Comparison of ENCODE assay signal across 8 cellular contexts in genomic region chr22:30609260-30610185, GRCh38. TPM values are rescaled to one million over a fixed set of nuclear protein-coding genes. Genes with fewer than 3 reads are reported as not detected.
DNase-seq lines count a peak whose midpoint lies in the region; ATAC-seq and TF ChIP-seq lines count a peak whose summit lies in the region.

No MANE protein-coding gene starts in this region.

- H3K27ac ChIP-seq in fibroblast of lung (ENCODE audit: insufficient read depth, low read length), result peak overlapping the region; percentile 27
- peak overlapping the region; percentile 12 for H3K27ac ChIP-seq in osteoblast (ENCODE audit: low read depth, low read length)

- H3K79me2 ChIP-seq in fibroblast of lung (ENCODE audit: control insufficient read depth, insufficient read depth, low read length) (no peaks in the 10 kb centered on the region), osteoblast (ENCODE audit: insufficient read depth, low read length) (no peaks in the 10 kb centered on the region)

- ATAC-seq in HG02610 (IDR thresholded peaks at IDR 0.05; ENCODE audit: unreplicated experiment), result peak; percentile 56
- ATAC-seq in HG02840 (IDR thresholded peaks at IDR 0.05; ENCODE audit: low FRiP score, unreplicated experiment), result no peak

- H4K20me1 ChIP-seq in fibroblast of lung (ENCODE audit: control insufficient read depth, extremely low read depth, insufficient read depth, low read length) (no peaks in the 10 kb centered on the region), osteoblast (ENCODE audit: insufficient read depth, low read length) (no peaks in the 10 kb centered on the region)

- no peak for TF ChIP-seq CTCF in fibroblast of lung (conservative IDR thresholded peaks at IDR 0.05 in 1 of 2, IDR thresholded peaks at IDR 0.05 in 1 of 2; ENCODE audit: low read depth in 1 of 2, low read length in 2 of 2)
- TF ChIP-seq CTCF in osteoblast (IDR thresholded peaks at IDR 0.05; ENCODE audit: extremely low read depth, low read depth, low read length), result no peak

- peak overlapping the region in 1 of 4 experiments; percentile 14 for H3K4me3 ChIP-seq in fibroblast of lung (replicated peaks in 1 of 4; ENCODE audit: control extremely low read depth in 1 of 4, insufficient read depth in 1 of 4, low read depth in 3 of 4, low read length in 4 of 4)
- H3K4me3 ChIP-seq in osteoblast (ENCODE audit: insufficient read depth, low read length), result no peak overlapping the region

- H3K27me3 ChIP-seq in fibroblast of lung (ENCODE audit: control insufficient read depth, insufficient read depth, low read length), result no peaks in the 10 kb centered on the region
- H3K27me3 ChIP-seq in osteoblast (ENCODE audit: insufficient read depth, low read length), result no peaks in the 10 kb centered on the region

- H3K9me3 ChIP-seq in fibroblast of lung (ENCODE audit: control insufficient read depth, insufficient read depth, low read depth, low read length) (no peaks in the 10 kb centered on the region), osteoblast (ENCODE audit: low read depth, low read length) (no peaks in the 10 kb centered on the region)

- H3K4me2 ChIP-seq in fibroblast of lung (ENCODE audit: extremely low read depth, insufficient read depth, low read length), result peak overlapping the region; percentile 8
- H3K4me2 ChIP-seq in osteoblast (ENCODE audit: insufficient read depth, low read length), result peak overlapping the region; percentile 49

- DNase-seq in ELR (ENCODE audit: low read depth), result peak; percentile 92
- peak; percentile 61 for DNase-seq in SW480 (ENCODE audit: low spot score)
- DNase-seq in fibroblast of lung (ENCODE audit: low read depth in 2 of 2), result peak; percentile 78 to 88
- DNase-seq in osteoblast (ENCODE audit: insufficient read length, low spot score, missing footprints), result peak; percentile 97
- DNase-seq in NCI-H1092 treated with DMSO at 0.1 percent for 48 hours (lab: John Stamatoyannopoulos, UW), result no peak
- no peak for DNase-seq in NCI-H526 treated with DMSO at 0.1 percent for 48 hours (lab: John Stamatoyannopoulos, UW)

- H3K9ac ChIP-seq in fibroblast of lung (ENCODE audit: insufficient read depth, low read length), result no peak overlapping the region

- H2AFZ ChIP-seq in fibroblast of lung (ENCODE audit: low read length) (no peak overlapping the region), osteoblast (ENCODE audit: low read length) (peak overlapping the region; percentile 73)

- H3K36me3 ChIP-seq in fibroblast of lung (ENCODE audit: control insufficient read depth, insufficient read depth, low read length) (no peaks in the 10 kb centered on the region), osteoblast (ENCODE audit: insufficient read depth, low read length) (no peaks in the 10 kb centered on the region)

- H3K4me1 ChIP-seq in fibroblast of lung (ENCODE audit: control insufficient read depth, extremely low read depth, insufficient read depth, low read length) (peaks cover 29% of the 10 kb centered on the region), osteoblast (ENCODE audit: insufficient read depth, low read length) (peaks cover 31% of the 10 kb centered on the region)

RNA-seq across cellular contexts. Expression of gene TCN2, which starts 2.5 kb away (rescaled TPM):
- total RNA-seq in fibroblast of lung (6.9 and 7.1 TPM in 2 replicates), osteoblast (13.6 and 18.8 TPM in 2 replicates)
- 10.8 and 12.0 TPM in 2 replicates for polyA plus RNA-seq in fibroblast of lung
- 9.4 and 9.6 TPM in 2 replicates for polyA plus RNA-seq in fibroblast of lung (2012)
- polyA minus RNA-seq in fibroblast of lung (ENCODE audit: low replicate concordance), result 15.3 and 20.1 TPM in 2 replicates

RNA-seq across cellular contexts. Expression of gene PES1, which starts 17.8 kb away (rescaled TPM):
- total RNA-seq in fibroblast of lung, result 61.3 and 69.1 TPM in 2 replicates
- 51.2 and 89.0 TPM in 2 replicates for polyA plus RNA-seq in fibroblast of lung
- polyA plus RNA-seq in fibroblast of lung (2012), result 53.2 and 86.4 TPM in 2 replicates
- 196 and 246 TPM in 2 replicates for polyA minus RNA-seq in fibroblast of lung (ENCODE audit: low replicate concordance)
- total RNA-seq in osteoblast, result 61.6 and 64.8 TPM in 2 replicates

RNA-seq across cellular contexts. Expression of gene SLC35E4, which starts 26.1 kb away (rescaled TPM):
- total RNA-seq in fibroblast of lung (5.4 and 10.1 TPM in 2 replicates), osteoblast (13.0 TPM in 2 replicates)
- polyA plus RNA-seq in fibroblast of lung, result 2.0 and 3.0 TPM in 2 replicates
- polyA plus RNA-seq in fibroblast of lung (2012), result 3.3 and 6.5 TPM in 2 replicates
- polyA minus RNA-seq in fibroblast of lung (ENCODE audit: low replicate concordance), result 2.4 and 3.1 TPM in 2 replicates

RNA-seq across cellular contexts. Expression of gene GAL3ST1, which starts 35.1 kb away (rescaled TPM):
- total RNA-seq in fibroblast of lung (0.17 TPM in 1 of 2 replicates, not detected in the other), osteoblast (not detected in 2 replicates)
- polyA plus RNA-seq in fibroblast of lung, result 0.03 and 0.06 TPM in 2 replicates
- polyA plus RNA-seq in fibroblast of lung (2012), result not detected in 2 replicates
- not detected in 2 replicates for polyA minus RNA-seq in fibroblast of lung (ENCODE audit: low replicate concordance)

RNA-seq across cellular contexts. Expression of gene DUSP18, which starts 58.2 kb away (rescaled TPM):
- 4.9 and 7.4 TPM in 2 replicates for total RNA-seq in fibroblast of lung
- 10.8 and 14.9 TPM in 2 replicates for polyA plus RNA-seq in fibroblast of lung
- polyA plus RNA-seq in fibroblast of lung (2012), result 6.8 and 6.9 TPM in 2 replicates
- polyA minus RNA-seq in fibroblast of lung (ENCODE audit: low replicate concordance), result 45.1 and 63.2 TPM in 2 replicates
- 14.1 and 17.1 TPM in 2 replicates for total RNA-seq in osteoblast

Comparison
In these comparisons a context has a peak if more than half of its experiments do, and no peak if none do; other contexts are left out.
1. DNase-seq: peak in ELR (single experiment), SW480 (single experiment), fibroblast of lung (2 of 2) and osteoblast (single experiment); none in NCI-H1092 treated with DMSO at 0.1 percent for 48 hours (single experiment) and NCI-H526 treated with DMSO at 0.1 percent for 48 hours (single experiment).